ENCODE assay signal across 24 cellular contexts in the genomic region with DNA sequence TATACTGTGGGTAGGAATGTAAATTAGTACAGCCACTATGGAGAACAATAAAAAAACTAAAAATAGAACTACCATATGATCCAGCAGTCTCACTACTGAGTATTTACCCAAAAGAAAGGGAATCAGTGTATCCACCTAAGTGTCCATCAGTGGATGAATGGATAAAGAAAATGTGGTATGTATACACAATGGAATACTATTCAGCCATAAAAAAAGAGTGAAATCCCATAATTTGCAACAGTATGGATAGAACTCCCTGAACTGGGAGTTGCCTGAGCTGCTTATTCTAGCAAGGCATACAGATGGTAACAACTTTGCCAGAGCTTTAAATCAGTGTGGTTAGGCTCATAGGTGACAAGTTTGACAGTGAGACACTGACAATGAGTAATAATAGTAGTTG.
"Had no signal": no experiment of that assay in that cellular context is flagged by ENCODE, and none has a peak within 500 bp of the region (broad histone marks: within the 10 kb centered on the region; RNA-seq: fewer than 3 reads in every experiment).

No MANE protein-coding gene starts in this region.

- H3K9me3 ChIP-seq: breast epithelium had no signal

- H3K4me1 ChIP-seq: breast epithelium had no signal

- H3K27me3 ChIP-seq: breast epithelium had no signal

- H3K27ac Mint-ChIP-seq: activated T-helper 1 cell treated with anti-CD3 and anti-CD28 coated beads, Interleukin-12 subunit alpha, Interleukin-12 subunit beta, Interleukin-2, Interleukin-4 antibody, amounts not matched to agents 30 ng/mL and 10 ng/mL and 1 ng/mL, durations not matched to agents 14 hours and 24 hours and 36 hours had no signal

- H3K27ac ChIP-seq: breast epithelium, SK-N-MC had no signal

- ATAC-seq: activated CD4-positive, CD25-positive, alpha-beta regulatory T cell treated with anti-CD3 and anti-CD28 coated beads, Interleukin-2, amount 50 U/mL, for 24 hours; Right ventricle myocardium inferior had no signal

- H3K4me3 ChIP-seq: breast epithelium, SK-N-MC had no signal

- DNase-seq: activated CD4-positive, alpha-beta T cell treated with anti-CD3 and anti-CD28 coated beads for 48 hours; activated CD4-positive, alpha-beta T cell treated with anti-CD3 and anti-CD28 coated beads, Interleukin-2, amount 50 U/mL, for 4 hours; activated CD8-positive, alpha-beta memory T cell treated with anti-CD3 and anti-CD28 coated beads for 24 hours; activated effector memory CD4-positive, alpha-beta T cell treated with anti-CD3 and anti-CD28 coated beads, Interleukin-2, amount 50 U/mL, for 16 hours; activated naive CD4-positive, alpha-beta T cell treated with Interleukin-2 at 50 U/mL for 16 hours; anterior cingulate cortex; caudate nucleus; Kasumi-1; KBM-7; NCI-H1048; NCI-H146; NCI-H187 treated with DMSO at 0.1 percent for 48 hours; NCI-H2171; NCI-H2227 treated with DMSO at 0.1 percent for 48 hours; NCI-H446 treated with DMSO at 0.1 percent for 48 hours; NCI-H524 treated with DMSO at 0.1 percent for 48 hours; NCI-H748 treated with DMSO at 0.1 percent for 48 hours; RPMI8226; SW 1271 had no signal

- H3K36me3 ChIP-seq: breast epithelium had no signal

- H3K4me3 Mint-ChIP-seq: activated T-helper 1 cell treated with anti-CD3 and anti-CD28 coated beads, Interleukin-12 subunit alpha, Interleukin-12 subunit beta, Interleukin-2, Interleukin-4 antibody, amounts not matched to agents 30 ng/mL and 10 ng/mL and 1 ng/mL, durations not matched to agents 14 hours and 24 hours and 36 hours had no signal

- H3K9me3 Mint-ChIP-seq: activated T-helper 1 cell treated with anti-CD3 and anti-CD28 coated beads, Interleukin-12 subunit alpha, Interleukin-12 subunit beta, Interleukin-2, Interleukin-4 antibody, amounts not matched to agents 30 ng/mL and 10 ng/mL and 1 ng/mL, durations not matched to agents 14 hours and 24 hours and 36 hours had no signal
